Comparison of ENCODE assay signal across 8 cellular contexts in the genomic region with DNA sequence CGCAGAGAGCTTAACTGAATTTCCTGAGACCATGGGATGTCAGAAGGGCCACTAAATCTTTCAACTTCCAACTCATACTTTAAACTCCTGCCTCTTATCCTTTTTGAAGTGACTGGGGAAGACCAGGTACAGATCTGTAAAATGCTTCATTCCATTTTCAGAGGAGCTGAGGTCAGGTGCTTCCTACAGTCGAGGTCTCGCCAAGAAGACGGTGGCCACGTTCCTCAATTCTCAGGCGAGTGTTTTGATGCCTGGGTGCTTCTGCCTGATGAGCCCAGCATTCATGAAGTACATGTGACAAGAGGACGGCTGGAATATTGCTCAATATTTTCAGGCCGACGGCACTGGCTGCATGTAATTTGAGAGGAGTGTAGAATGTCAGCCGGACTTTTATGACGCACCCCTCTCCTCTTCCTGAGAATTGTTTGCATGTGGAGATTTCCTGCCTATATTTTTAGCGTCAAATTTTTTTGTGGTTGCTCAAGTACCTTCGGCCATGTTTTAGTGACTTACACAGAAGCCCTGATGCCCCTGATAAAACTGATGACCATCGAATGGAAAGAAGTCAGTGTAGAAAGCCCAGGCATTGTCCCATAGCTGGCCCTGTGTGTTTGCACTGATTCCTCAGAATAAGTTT. TPM values are rescaled to one million over a fixed set of nuclear protein-coding genes. Genes with fewer than 3 reads are reported as not detected.
A peak's percentile ranks its signal among the peaks of the same experiment; 100 is the strongest.
DNase-seq lines count a peak whose midpoint lies in the region; ATAC-seq and TF ChIP-seq lines count a peak whose summit lies in the region.

No MANE protein-coding gene starts in this region.

- H2BK15ac ChIP-seq in IMR-90 (ENCODE audit: low read depth, low read length): peak overlapping the region; percentile 94

- peak overlapping the region; percentile 97 for H4K91ac ChIP-seq in IMR-90 (ENCODE audit: insufficient read depth, low read depth, low read length)

- no peaks in the 10 kb centered on the region for H4K20me1 ChIP-seq in BLaER1 treated with 17β-estradiol and CSF1 and Interleukin-3, amounts not matched to agents 10 nM and 100 nM
- H4K20me1 ChIP-seq in IMR-90 (ENCODE audit: insufficient read depth, low read length): no peaks in the 10 kb centered on the region

- peak overlapping the region; percentile 80 to 90 (median 85); a peak in 21 of 22 replicates for H3K9ac ChIP-seq in BLaER1 treated with 17β-estradiol and CSF1 and Interleukin-3, amounts not matched to agents 10 nM and 100 nM
- peak overlapping the region; percentile 67 for H3K9ac ChIP-seq in IMR-90 (ENCODE audit: low read depth, low read length)

- DNase-seq in IMR-90: peak; percentile 100
- DNase-seq in Right ventricle myocardium inferior (ENCODE audit: missing footprints): peak; percentile 81
- DNase-seq in stimulated activated CD8-positive, alpha-beta memory T cell treated with anti-CD3 and anti-CD28 coated beads, Interleukin-4, amount 100 ng/mL, for 48 hours: peak; percentile 50
- no peak for DNase-seq in NCI-H2081 (lab: John Stamatoyannopoulos, UW)

- H3K18ac ChIP-seq in IMR-90 (ENCODE audit: low read depth, low read length): peak overlapping the region; percentile 98

- peaks cover 4 to 59% of the 10 kb centered on the region in 2 experiments; a peak in 3 of 4 replicates for H3K79me1 ChIP-seq in IMR-90 (ENCODE audit: low read depth in 1 of 2, low read length in 2 of 2)

- H3K4me2 ChIP-seq in BLaER1 treated with 17β-estradiol and CSF1 and Interleukin-3, amounts not matched to agents 10 nM and 100 nM: peak overlapping the region; percentile 70 to 97 (median 85)
- peak overlapping the region; percentile 66 for H3K4me2 ChIP-seq in IMR-90 (ENCODE audit: low read depth, low read length)

- peaks cover 35% of the 10 kb centered on the region for H3K9me1 ChIP-seq in IMR-90 (ENCODE audit: insufficient read depth, low read length)

- peak; percentile 77 for TF ChIP-seq POLR2A in IMR-90 (IDR thresholded peaks at IDR 0.05; ENCODE audit: low read depth, low read length)

- H2BK20ac ChIP-seq in IMR-90 (ENCODE audit: low read depth, low read length): peak overlapping the region; percentile 99

- H2AK9ac ChIP-seq in IMR-90 (replicated peaks; ENCODE audit: low read depth, low read length, poor library complexity): peak overlapping the region; percentile 81

- TF ChIP-seq RAD21 in IMR-90 (IDR thresholded peaks at IDR 0.05; ENCODE audit: low read length): no peak

- no peaks in the 10 kb centered on the region for H3K36me3 ChIP-seq in BLaER1 treated with 17β-estradiol and CSF1 and Interleukin-3, amounts not matched to agents 10 nM and 100 nM
- no peaks in the 10 kb centered on the region for H3K36me3 ChIP-seq in IMR-90 (ENCODE audit: control insufficient read depth, insufficient read depth, low read length)

- H2AFZ ChIP-seq in IMR-90 (replicated peaks; ENCODE audit: low read length, poor library complexity): peak overlapping the region; percentile 83

- H2BK120ac ChIP-seq in IMR-90 (ENCODE audit: low read depth, low read length): peak overlapping the region; percentile 98

- POLR2A ChIA-PET in IMR-90 (lab: Charles Lee; ENCODE audit: unreplicated experiment): interaction anchor here (0.6 kb wide), 1 partner anchor 18 kb away, joined by 11 read pairs; no protein-coding TSS in a partner anchor

- WGBS in IMR-90 (ENCODE audit: extremely low coverage in 2 of 2, insufficient read length in 1 of 2), 2 experiments: 10% methylated on average over 8 of the region's 14 CpGs; no CpG with 5 or more reads in 1 of the 2 experiments

- H3K4me3 ChIP-seq in BLaER1 treated with 17β-estradiol and CSF1 and Interleukin-3, amounts not matched to agents 10 nM and 100 nM: peak overlapping the region in 4 of 10 experiments; percentile 2 to 53 (median 24); a peak in 4 of 20 replicates
- H3K4me3 ChIP-seq in IMR-90 (ENCODE audit: insufficient read depth, low read depth, low read length) (no peak overlapping the region), WI38 (ENCODE audit: low read depth, low read length) (peak overlapping the region; percentile 11; the same call in 1 of the 2 replicates)

- peak overlapping the region; percentile 91 for H3K56ac ChIP-seq in IMR-90 (ENCODE audit: extremely low read depth, insufficient read depth, low read length)

- peak overlapping the region; percentile 96 for H4K5ac ChIP-seq in IMR-90 (ENCODE audit: low read depth, low read length)

- TF ChIP-seq CTCF in IMR-90 (conservative IDR thresholded peaks at IDR 0.05; ENCODE audit: low read depth, low read length) (no peak), WI38 (IDR thresholded peaks at IDR 0.05; ENCODE audit: low read depth, low read length) (no peak)

- ATAC-seq in IMR-90 (ENCODE audit: low read depth): peak; percentile 22
- no peak for ATAC-seq in Right ventricle myocardium inferior
- ATAC-seq in GM21381 (IDR thresholded peaks at IDR 0.05; ENCODE audit: unreplicated experiment): no peak
- no peak for ATAC-seq in HG02763 (IDR thresholded peaks at IDR 0.05; ENCODE audit: unreplicated experiment)

- H2BK5ac ChIP-seq in IMR-90 (ENCODE audit: low read depth, low read length, poor library complexity, severe bottlenecking): peak overlapping the region; percentile 98

- in situ Hi-C loops in IMR-90 (cut with MboI; ENCODE audit: low sequenced_read_pairs): no loop called here

- peaks cover 78 to 98% (median 91%) of the 10 kb centered on the region in 10 experiments for H3K4me1 ChIP-seq in BLaER1 treated with 17β-estradiol and CSF1 and Interleukin-3, amounts not matched to agents 10 nM and 100 nM
- peaks cover 46% of the 10 kb centered on the region for H3K4me1 ChIP-seq in IMR-90 (ENCODE audit: control insufficient read depth, insufficient read depth, low read length)

- CTCF ChIA-PET in IMR-90 (lab: Yijun Ruan, JAX): no interaction called here

- H3K23ac ChIP-seq in IMR-90 (ENCODE audit: low read depth, low read length): peak overlapping the region; percentile 96

- H3K27me3 ChIP-seq in BLaER1 treated with 17β-estradiol and CSF1 and Interleukin-3, amounts not matched to agents 10 nM and 100 nM: no peaks in the 10 kb centered on the region
- H3K27me3 ChIP-seq in IMR-90 (ENCODE audit: control insufficient read depth, insufficient read depth, low read length): no peaks in the 10 kb centered on the region

- H2AK5ac ChIP-seq in IMR-90 (ENCODE audit: low read depth, low read length): peak overlapping the region; percentile 94

- dilution Hi-C loops in IMR-90 (cut with HindIII; ENCODE audit: low sequenced_read_pairs, unreplicated experiment): no loop called here

- peak overlapping the region; percentile 97 for H3K14ac ChIP-seq in IMR-90 (replicated peaks; ENCODE audit: low read depth, low read length)

- H3K9me3 ChIP-seq in BLaER1 treated with 17β-estradiol and CSF1 and Interleukin-3, amounts not matched to agents 10 nM and 100 nM (replicated peaks in 1 of 11): peaks cover 0 to 5% (median 0%) of the 10 kb centered on the region in 11 experiments; a peak in 2 of 22 replicates
- H3K9me3 ChIP-seq in IMR-90 (ENCODE audit: control insufficient read depth, insufficient read depth, low read length): no peaks in the 10 kb centered on the region

- no TSS peak for BruUV-seq in IMR-90 (replicated peaks; lab: Mats Ljungman, UMichigan)

- peak overlapping the region; percentile 76 to 96 for H4K8ac ChIP-seq in IMR-90 (ENCODE audit: low read depth in 2 of 2, low read length in 2 of 2)

- peak overlapping the region; percentile 97 for H3K4ac ChIP-seq in IMR-90 (ENCODE audit: low read depth, low read length)

- intact Hi-C loops in IMR-90 (cut with micrococcal nuclease) (loop anchor here (2.0 to 5.0 kb wide), 2 partner anchors 157 to 206 kb away; no protein-coding TSS in a partner anchor), Right ventricle myocardium inferior (cut with DNase I) (loop anchor here (5.0 kb wide), 1 partner anchor 741 kb away; no protein-coding TSS in a partner anchor)

- H3K27ac ChIP-seq in BLaER1 treated with 17β-estradiol and CSF1 and Interleukin-3, amounts not matched to agents 10 nM and 100 nM: peak overlapping the region; percentile 92 to 98 (median 97)
- H3K27ac ChIP-seq in IMR-90 (ENCODE audit: insufficient read depth, low read length): peak overlapping the region; percentile 94

TF ChIP-seq in IMR-90, 13 proteins besides CTCF, POLR2A, EP300 and RAD21 (continues in another document):
- no peak for TF ChIP-seq RCOR1 (IDR thresholded peaks at IDR 0.05; ENCODE audit: insufficient replicate concordance, low read length)
- no peak for TF ChIP-seq RFX5 (IDR thresholded peaks at IDR 0.05; ENCODE audit: low read depth, low read length)
- 0 out of 2 replicates have a peak, but pooled peaks have one; percentile 72 for TF ChIP-seq MXI1 (IDR thresholded peaks at IDR 0.05; ENCODE audit: borderline replicate concordance, low read depth, low read length)
- peak; percentile 100 for TF ChIP-seq CEBPB (IDR thresholded peaks at IDR 0.05; ENCODE audit: low read depth, low read length)
- peak; percentile 22; the same call in 1 of the 2 replicates for TF ChIP-seq MAFK (IDR thresholded peaks at IDR 0.05; ENCODE audit: low read depth, low read length)
- TF ChIP-seq NFE2L2 (IDR thresholded peaks at IDR 0.05; ENCODE audit: low read depth, low read length): peak; percentile 15; the same call in 1 of the 2 replicates
- peak; percentile 64 for TF ChIP-seq BHLHE40 (IDR thresholded peaks at IDR 0.05; ENCODE audit: low read depth, low read length)
- TF ChIP-seq FOS (IDR thresholded peaks at IDR 0.05; ENCODE audit: low read depth, low read length): peak; percentile 73
- TF ChIP-seq, protein P1, sequence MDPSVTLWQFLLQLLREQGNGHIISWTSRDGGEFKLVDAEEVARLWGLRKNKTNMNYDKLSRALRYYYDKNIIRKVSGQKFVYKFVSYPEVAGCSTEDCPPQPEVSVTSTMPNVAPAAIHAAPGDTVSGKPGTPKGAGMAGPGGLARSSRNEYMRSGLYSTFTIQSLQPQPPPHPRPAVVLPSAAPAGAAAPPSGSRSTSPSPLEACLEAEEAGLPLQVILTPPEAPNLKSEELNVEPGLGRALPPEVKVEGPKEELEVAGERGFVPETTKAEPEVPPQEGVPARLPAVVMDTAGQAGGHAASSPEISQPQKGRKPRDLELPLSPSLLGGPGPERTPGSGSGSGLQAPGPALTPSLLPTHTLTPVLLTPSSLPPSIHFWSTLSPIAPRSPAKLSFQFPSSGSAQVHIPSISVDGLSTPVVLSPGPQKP (IDR thresholded peaks at IDR 0.05; ENCODE audit: borderline replicate concordance, low read depth, low read length): no peak
- no peak for TF ChIP-seq SMC3 (IDR thresholded peaks at IDR 0.05; ENCODE audit: low read depth, low read length)

RNA-seq across cellular contexts. Expression of gene GLRX, which starts 38.8 kb away (rescaled TPM):
- total RNA-seq in IMR-90 (2012; rRNA removed) (142 and 145 TPM in 2 replicates), Right ventricle myocardium inferior (111 TPM)
- 193 and 277 TPM in 2 replicates for polyA plus RNA-seq in IMR-90 (2012; rRNA removed)
- polyA plus RNA-seq in IMR-90 (2012; cell fraction: cytosol; rRNA removed): 266 and 276 TPM in 2 replicates
- 92.8 and 245 TPM in 2 replicates for polyA plus RNA-seq in IMR-90 (2012; cell fraction: nucleus; rRNA removed; ENCODE audit: low replicate concordance)

Comparison
In these comparisons a context has a peak if more than half of its experiments do, and no peak if none do; other contexts are left out.
1. DNase-seq: peak in IMR-90 (single experiment), Right ventricle myocardium inferior (single experiment) and stimulated activated CD8-positive, alpha-beta memory T cell treated with anti-CD3 and anti-CD28 coated beads, Interleukin-4, amount 100 ng/mL, for 48 hours (single experiment); none in NCI-H2081 (0 of 2).